ENCODE assay signal across 1 cellular context in the genomic region with DNA sequence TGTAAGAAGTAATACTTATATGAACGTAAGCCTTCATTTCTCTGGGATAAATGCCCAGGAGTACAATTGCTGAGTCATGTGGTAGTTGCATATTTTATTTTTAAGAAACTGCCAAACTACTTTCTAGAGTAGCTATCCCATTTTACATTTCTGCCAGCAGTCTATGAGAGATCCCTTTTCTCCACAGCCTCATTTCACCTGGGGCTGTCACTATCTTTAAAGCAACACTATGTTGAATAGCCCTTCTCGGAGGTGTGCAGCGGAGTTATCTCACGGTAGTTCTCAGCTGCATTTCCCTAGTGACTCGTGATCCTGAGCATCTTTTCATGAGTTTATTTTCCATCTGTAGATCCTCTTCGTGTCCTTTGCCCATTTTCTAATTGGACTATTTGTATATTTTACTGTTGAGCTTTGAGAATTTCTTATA.
TF ChIP-seq lines count a peak whose summit lies in the region.

No MANE protein-coding gene starts in this region.

TF ChIP-seq in K562, 482 proteins besides CTCF, POLR2A, EP300 and RAD21 (continued from another document):
- peak; percentile 27; the same call in 1 of the 2 replicates for TF ChIP-seq CTBP1 (IDR thresholded peaks at IDR 0.05; ENCODE audit: borderline replicate concordance)
- peak; percentile 15 for TF ChIP-seq TAF9B (IDR thresholded peaks at IDR 0.05; ENCODE audit: partially characterized antibody)
- peak; percentile 96 for TF ChIP-seq ZNF316 (IDR thresholded peaks at IDR 0.05)
- peak; percentile 61 for TF ChIP-seq PML (IDR thresholded peaks at IDR 0.05; ENCODE audit: low read length)
- TF ChIP-seq DPF2 (IDR thresholded peaks at IDR 0.05): peak; percentile 54; the same call in 1 of the 2 replicates
- TF ChIP-seq MAFK (IDR thresholded peaks at IDR 0.05; ENCODE audit: low read length): peak; percentile 90
- peak; percentile 90 for TF ChIP-seq MAFF (IDR thresholded peaks at IDR 0.05; ENCODE audit: low read length)
- TF ChIP-seq ARID1B (IDR thresholded peaks at IDR 0.05): 0 out of 2 replicates have a peak, but pooled peaks have one; percentile 8
- TF ChIP-seq NBN (IDR thresholded peaks at IDR 0.05; ENCODE audit: low read depth): no peak
- TF ChIP-seq TBP (optimal IDR thresholded peaks at IDR 0.05; ENCODE audit: low read depth, low read length): peak; percentile 81
- peak; percentile 97 for TF ChIP-seq MAFG (tag; conservative IDR thresholded peaks at IDR 0.05)
- TF ChIP-seq NFE2L1 (tag; IDR thresholded peaks at IDR 0.05; ENCODE audit: borderline replicate concordance, low read depth): peak; percentile 91
